Comparison of ENCODE assay signal across 25 cellular contexts in genomic region chr18:7369006-7369405, GRCh38.
A peak's percentile ranks its signal among the peaks of the same experiment; 100 is the strongest.
DNase-seq lines count a peak whose midpoint lies in the region; ATAC-seq and TF ChIP-seq lines count a peak whose summit lies in the region.
"Had no signal": no experiment of that assay in that cellular context is flagged by ENCODE, and none has a peak within 500 bp of the region (broad histone marks: within the 10 kb centered on the region; RNA-seq: fewer than 3 reads in every experiment).

No MANE protein-coding gene starts in this region.

- no peaks in the 10 kb centered on the region for H3K79me2 ChIP-seq in neural progenitor cell (ENCODE audit: low read depth)
- H3K79me2 ChIP-seq: hepatocyte had no signal

- no peaks in the 10 kb centered on the region for H3K36me3 Mint-ChIP-seq in neural progenitor cell
- H3K36me3 Mint-ChIP-seq: CD8-positive, alpha-beta memory T cell; type B pancreatic cell had no signal

- ATAC-seq in left cardiac atrium (peak; percentile 22 to 28), GM18868 (IDR thresholded peaks at IDR 0.05; ENCODE audit: unreplicated experiment) (no peak)
- ATAC-seq: activated CD4-positive, CD25-positive, alpha-beta regulatory T cell treated with anti-CD3 and anti-CD28 coated beads, Interleukin-2, amount 50 U/mL, for 24 hours; activated CD8-positive, alpha-beta T cell treated with anti-CD3 and anti-CD28 coated beads for 36 hours had no signal

- H3K36me3 ChIP-seq in WERI-Rb-1 (no peaks in the 10 kb centered on the region), neural progenitor cell (no peaks in the 10 kb centered on the region)
- H3K36me3 ChIP-seq: brain microvascular endothelial cell had no signal

- H3K4me1 ChIP-seq in neural progenitor cell = peaks cover 5% of the 10 kb centered on the region

- no peak overlapping the region for H3K27ac ChIP-seq in WERI-Rb-1
- no peak overlapping the region for H3K27ac ChIP-seq in neural progenitor cell
- H3K27ac ChIP-seq: brain microvascular endothelial cell, hepatocyte had no signal

- peaks cover 2% of the 10 kb centered on the region for H3K9me3 Mint-ChIP-seq in neural progenitor cell
- H3K9me3 Mint-ChIP-seq: dendritic cell treated with granulocyte-macrophage colony-stimulating factor and Interleukin-4, amounts not matched to agents 40 ng/mL and 50 ng/mL, for 4 days had no signal

- no peaks in the 10 kb centered on the region for H3K9me3 ChIP-seq in WERI-Rb-1 (ENCODE audit: severe bottlenecking)
- H3K9me3 ChIP-seq in neural progenitor cell (ENCODE audit: low read depth) = no peaks in the 10 kb centered on the region

- H3K27ac Mint-ChIP-seq in neural progenitor cell = no peak overlapping the region
- H3K27ac Mint-ChIP-seq: activated CD8-positive, alpha-beta T cell treated with anti-CD3 and anti-CD28 coated beads for 36 hours; dendritic cell treated with granulocyte-macrophage colony-stimulating factor and Interleukin-4, amounts not matched to agents 40 ng/mL and 50 ng/mL, for 4 days; type B pancreatic cell had no signal

- no peaks in the 10 kb centered on the region for H4K20me1 ChIP-seq in neural progenitor cell (ENCODE audit: low read depth)

- H3K4me3 ChIP-seq in WERI-Rb-1 (ENCODE audit: low read depth, low read length) (no peak overlapping the region), neural progenitor cell (no peak overlapping the region)
- H3K4me3 ChIP-seq: hepatocyte had no signal

- DNase-seq in NCI-H524 (lab: John Stamatoyannopoulos, UW) (peak; percentile 9 to 70), NCI-H524 treated with DMSO at 0.1 percent for 48 hours (lab: John Stamatoyannopoulos, UW) (no peak), WERI-Rb-1 (peak; percentile 24), left cardiac atrium (peak; percentile 30), neural progenitor cell (ENCODE audit: low spot score) (peak; percentile 21), mucosa of gallbladder (ENCODE audit: low spot score) (no peak)
- DNase-seq in activated CD4-positive, CD25-positive, alpha-beta regulatory T cell treated with anti-CD3 and anti-CD28 coated beads, Interleukin-2, amount 50 U/mL, for 72 hours = no peak
- DNase-seq: activated CD8-positive, alpha-beta T cell treated with anti-CD3 and anti-CD28 coated beads for 36 hours; activated gamma-delta T cell treated with Interleukin-2 at 50 U/mL for 16 hours; activated T-cell treated with anti-CD3 and anti-CD28 coated beads for 4 hours; brain microvascular endothelial cell; CD8-positive, alpha-beta memory T cell; DMS79; Karpas-422; mammary epithelial cell; NCI-H1694 treated with DMSO at 0.1 percent for 48 hours; NCI-H345; retina; RPMI8226; T-helper 9 cell had no signal

- no peak overlapping the region for H2AFZ ChIP-seq in neural progenitor cell (replicated peaks)
- H2AFZ ChIP-seq: hepatocyte had no signal

- peaks cover 9% of the 10 kb centered on the region for H3K4me1 Mint-ChIP-seq in neural progenitor cell
- H3K4me1 Mint-ChIP-seq: CD8-positive, alpha-beta memory T cell had no signal

- intact Hi-C loops in left cardiac atrium (cut with DNase I) = loop anchor here (10.0 kb wide), 1 partner anchor 196 kb away; the partner anchor contains the start of gene PTPRM (in 2 of the 2)

- H3K9ac ChIP-seq in neural progenitor cell = no peak overlapping the region

- H3K4me3 Mint-ChIP-seq in neural progenitor cell = no peak overlapping the region
- H3K4me3 Mint-ChIP-seq: activated CD8-positive, alpha-beta T cell treated with anti-CD3 and anti-CD28 coated beads for 36 hours; CD8-positive, alpha-beta memory T cell; dendritic cell treated with granulocyte-macrophage colony-stimulating factor and Interleukin-4, amounts not matched to agents 40 ng/mL and 50 ng/mL, for 4 days; type B pancreatic cell had no signal

- no peak for TF ChIP-seq CTCF in WERI-Rb-1 (IDR thresholded peaks at IDR 0.05; ENCODE audit: low read depth, low read length)
- TF ChIP-seq CTCF in neural progenitor cell (IDR thresholded peaks at IDR 0.05) = no peak

- no peaks in the 10 kb centered on the region for H3K27me3 Mint-ChIP-seq in neural progenitor cell (ENCODE audit: insufficient read depth, low read depth)
- H3K27me3 Mint-ChIP-seq: type B pancreatic cell had no signal

- H3K27me3 ChIP-seq in WERI-Rb-1 (ENCODE audit: insufficient read depth, low read depth, severe bottlenecking) (no peaks in the 10 kb centered on the region), neural progenitor cell (no peaks in the 10 kb centered on the region)
- H3K27me3 ChIP-seq: brain microvascular endothelial cell, hepatocyte had no signal

- no peaks in the 10 kb centered on the region for H3F3A ChIP-seq in neural progenitor cell (ENCODE audit: low read depth)

- H3K4me2 ChIP-seq in neural progenitor cell = no peak overlapping the region
- H3K4me2 ChIP-seq: hepatocyte had no signal

Comparison
In these comparisons a context has a peak if more than half of its experiments do, and no peak if none do; other contexts are left out.
1. DNase-seq: peak in NCI-H524 (2 of 2), WERI-Rb-1 (single experiment), left cardiac atrium (single experiment) and neural progenitor cell (single experiment); none in NCI-H524 treated with DMSO at 0.1 percent for 48 hours (single experiment), activated CD4-positive, CD25-positive, alpha-beta regulatory T cell treated with anti-CD3 and anti-CD28 coated beads, Interleukin-2, amount 50 U/mL, for 72 hours (single experiment) and mucosa of gallbladder (single experiment).